ENCODE assay signal across 26 cellular contexts in the genomic region with DNA sequence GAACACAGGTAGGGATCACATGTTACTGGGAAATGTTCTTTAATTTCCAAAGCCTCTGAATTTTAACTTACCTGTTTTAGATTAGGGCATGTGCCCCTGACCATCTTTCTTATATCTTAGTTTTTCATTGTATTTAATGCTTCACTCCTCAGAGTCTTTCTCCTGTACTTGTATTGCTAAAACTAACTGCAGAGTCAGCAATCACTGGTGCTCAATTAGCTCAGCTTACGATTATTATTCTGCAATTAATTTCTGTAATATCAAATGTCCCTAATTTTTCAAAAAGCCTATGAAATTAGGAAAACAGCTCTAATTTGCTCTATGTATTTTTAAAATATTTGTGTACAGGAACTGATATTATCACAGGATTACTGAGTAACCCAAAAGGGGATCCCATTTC.
DNase-seq lines count a peak whose midpoint lies in the region; ATAC-seq, FAIRE-seq and TF ChIP-seq lines count a peak whose summit lies in the region.
"Had no signal": no experiment of that assay in that cellular context is flagged by ENCODE, and none has a peak within 500 bp of the region (broad histone marks: within the 10 kb centered on the region; RNA-seq: fewer than 3 reads in every experiment).

No MANE protein-coding gene starts in this region.

- H3K9me1 ChIP-seq in IMR-90 (ENCODE audit: insufficient read depth, low read length): no peaks in the 10 kb centered on the region

- H3K4me3 Mint-ChIP-seq in type B pancreatic cell: peak overlapping the region; percentile 3
- H3K4me3 Mint-ChIP-seq: CD14-positive monocyte; CD4-positive, alpha-beta memory T cell; CD4-positive, CD25-positive, alpha-beta regulatory T cell; CD8-positive, alpha-beta memory T cell had no signal

- H3K27ac Mint-ChIP-seq in type B pancreatic cell: no peak overlapping the region
- H3K27ac Mint-ChIP-seq: CD14-positive monocyte; CD4-positive, alpha-beta memory T cell; CD4-positive, CD25-positive, alpha-beta regulatory T cell; CD8-positive, alpha-beta memory T cell had no signal

- CTCF ChIA-PET in HepG2 (lab: Yijun Ruan, JAX; ENCODE audit: low intra/inter-chr PET ratio, low total read pairs): no interaction called here
- CTCF ChIA-PET in IMR-90 (lab: Yijun Ruan, JAX): interaction anchor here (1.0 kb wide), 1 partner anchor 10 kb away, joined by 3 read pairs; no protein-coding TSS in a partner anchor

- no peak overlapping the region for H3K14ac ChIP-seq in IMR-90 (replicated peaks; ENCODE audit: low read depth, low read length)

- H2AK5ac ChIP-seq in IMR-90 (ENCODE audit: low read depth, low read length): no peak overlapping the region

- no peak overlapping the region for H2AFZ ChIP-seq in HepG2 (ENCODE audit: low read length)
- H2AFZ ChIP-seq in IMR-90 (replicated peaks; ENCODE audit: low read length, poor library complexity): no peak overlapping the region

- peaks cover 14% of the 10 kb centered on the region for H3K4me1 ChIP-seq in HepG2 (ENCODE audit: insufficient read depth, low read length)
- H3K4me1 ChIP-seq in right lobe of liver: no peaks in the 10 kb centered on the region
- no peaks in the 10 kb centered on the region for H3K4me1 ChIP-seq in IMR-90 (ENCODE audit: control insufficient read depth, insufficient read depth, low read length)
- no peaks in the 10 kb centered on the region for H3K4me1 ChIP-seq in upper lobe of right lung
- H3K4me1 ChIP-seq: BLaER1 had no signal

- H2BK15ac ChIP-seq in IMR-90 (ENCODE audit: low read depth, low read length): no peak overlapping the region

- H3K4ac ChIP-seq in IMR-90 (ENCODE audit: low read depth, low read length): no peak overlapping the region

- H3K27me3 Mint-ChIP-seq in type B pancreatic cell: no peaks in the 10 kb centered on the region
- H3K27me3 Mint-ChIP-seq: CD4-positive, alpha-beta memory T cell; CD8-positive, alpha-beta memory T cell had no signal

- TF ChIP-seq POLR2A in HepG2 (IDR thresholded peaks at IDR 0.05; ENCODE audit: insufficient read depth in 1 of 2, low read depth in 2 of 2, low read length in 2 of 2) (no peak), right lobe of liver (IDR thresholded peaks at IDR 0.05) (no peak), IMR-90 (IDR thresholded peaks at IDR 0.05; ENCODE audit: low read depth, low read length) (no peak)

- no peaks in the 10 kb centered on the region for H3K27me3 ChIP-seq in HepG2 (ENCODE audit: control insufficient read depth in 1 of 2, insufficient read depth in 2 of 2, low read length in 2 of 2)
- no peaks in the 10 kb centered on the region for H3K27me3 ChIP-seq in right lobe of liver
- H3K27me3 ChIP-seq in IMR-90 (ENCODE audit: control insufficient read depth, insufficient read depth, low read length): no peaks in the 10 kb centered on the region
- H3K27me3 ChIP-seq in upper lobe of right lung: no peaks in the 10 kb centered on the region
- H3K27me3 ChIP-seq: BE2C, BLaER1 had no signal

- TF ChIP-seq CTCF in HepG2 (CRISPR knock-in tag; IDR thresholded peaks at IDR 0.05) (no peak), right lobe of liver (IDR thresholded peaks at IDR 0.05) (no peak), IMR-90 (conservative IDR thresholded peaks at IDR 0.05; ENCODE audit: low read depth, low read length) (no peak), type B pancreatic cell (conservative IDR thresholded peaks at IDR 0.05) (no peak), upper lobe of right lung (IDR thresholded peaks at IDR 0.05) (no peak)

- BruUV-seq in HepG2 (replicated peaks; lab: Mats Ljungman, UMichigan) (no TSS peak), IMR-90 (replicated peaks; lab: Mats Ljungman, UMichigan) (no TSS peak)

- no peak overlapping the region for H3K56ac ChIP-seq in IMR-90 (ENCODE audit: extremely low read depth, insufficient read depth, low read length)

- H3K18ac ChIP-seq in IMR-90 (ENCODE audit: low read depth, low read length): no peak overlapping the region

- no peaks in the 10 kb centered on the region for H3K9me3 ChIP-seq in HepG2 (ENCODE audit: low read length)
- no peaks in the 10 kb centered on the region for H3K9me3 ChIP-seq in right lobe of liver
- H3K9me3 ChIP-seq in IMR-90 (ENCODE audit: control insufficient read depth, insufficient read depth, low read length): no peaks in the 10 kb centered on the region
- no peaks in the 10 kb centered on the region for H3K9me3 ChIP-seq in upper lobe of right lung
- H3K9me3 ChIP-seq: BE2C, BLaER1 had no signal

- H3K4me3 ChIP-seq in HepG2 (replicated peaks in 1 of 3; ENCODE audit: insufficient read depth in 1 of 3, low read depth in 2 of 3, low read length in 3 of 3) (no peak overlapping the region), right lobe of liver (no peak overlapping the region), IMR-90 (ENCODE audit: insufficient read depth, low read depth, low read length) (no peak overlapping the region), upper lobe of right lung (no peak overlapping the region)
- H3K4me3 ChIP-seq: BLaER1, GM12878 had no signal

- TF ChIP-seq EP300 in HepG2 (IDR thresholded peaks at IDR 0.05; ENCODE audit: low read depth in 2 of 2, low read length in 2 of 2) (no peak), HepG2 (CRISPR knock-in tag; IDR thresholded peaks at IDR 0.05; ENCODE audit: borderline replicate concordance) (no peak)

- H3K4me2 ChIP-seq in HepG2 (ENCODE audit: low read depth, low read length) (no peak overlapping the region), IMR-90 (ENCODE audit: low read depth, low read length) (no peak overlapping the region)
- H3K4me2 ChIP-seq: BLaER1 had no signal

- H3K9ac ChIP-seq in HepG2 (ENCODE audit: insufficient read depth, low read depth, low read length) (no peak overlapping the region), IMR-90 (ENCODE audit: low read depth, low read length) (no peak overlapping the region)
- H3K9ac ChIP-seq: BLaER1 had no signal

- POLR2A ChIA-PET in HepG2 (lab: Yijun Ruan, JAX): no interaction called here
- POLR2A ChIA-PET in IMR-90 (lab: Charles Lee; ENCODE audit: unreplicated experiment): no interaction called here

- peaks cover 9% of the 10 kb centered on the region for H3K4me1 Mint-ChIP-seq in type B pancreatic cell (ENCODE audit: unreplicated experiment)
- H3K4me1 Mint-ChIP-seq: CD14-positive monocyte; CD4-positive, alpha-beta memory T cell; CD4-positive, CD25-positive, alpha-beta regulatory T cell; CD8-positive, alpha-beta memory T cell had no signal

- ATAC-seq in HepG2: no peak
- no peak for ATAC-seq in right lobe of liver
- no peak for ATAC-seq in IMR-90 (ENCODE audit: low read depth)
- no peak for ATAC-seq in upper lobe of right lung
- ATAC-seq: GM12878 had no signal

- H2BK5ac ChIP-seq in IMR-90 (ENCODE audit: low read depth, low read length, poor library complexity, severe bottlenecking): no peak overlapping the region

- no peaks in the 10 kb centered on the region for H3K36me3 Mint-ChIP-seq in type B pancreatic cell
- H3K36me3 Mint-ChIP-seq: CD14-positive monocyte; CD4-positive, alpha-beta memory T cell; CD4-positive, CD25-positive, alpha-beta regulatory T cell; CD8-positive, alpha-beta memory T cell had no signal

- H2AK9ac ChIP-seq in IMR-90 (replicated peaks; ENCODE audit: low read depth, low read length, poor library complexity): no peak overlapping the region

- dilution Hi-C loops in IMR-90 (cut with HindIII; ENCODE audit: low sequenced_read_pairs, unreplicated experiment): no loop called here

- H3K79me1 ChIP-seq in IMR-90 (ENCODE audit: low read depth in 1 of 2, low read length in 2 of 2): no peaks in the 10 kb centered on the region

- no peak overlapping the region for H4K8ac ChIP-seq in IMR-90 (ENCODE audit: low read depth in 2 of 2, low read length in 2 of 2)

- TF ChIP-seq RAD21 in HepG2 (CRISPR knock-in tag; IDR thresholded peaks at IDR 0.05) (no peak), IMR-90 (IDR thresholded peaks at IDR 0.05; ENCODE audit: low read length) (no peak)

- peaks cover 8% of the 10 kb centered on the region for H3K9me3 Mint-ChIP-seq in type B pancreatic cell
- H3K9me3 Mint-ChIP-seq: CD4-positive, alpha-beta memory T cell had no signal

- H2BK20ac ChIP-seq in IMR-90 (ENCODE audit: low read depth, low read length): no peak overlapping the region

- in situ Hi-C loops in HepG2 (cut with HindIII; ENCODE audit: extremely low pct_ligation_motif_present, low pct_unique_long_range_greater_than_20kb): no loop called here
- in situ Hi-C loops in IMR-90 (cut with MboI; ENCODE audit: low sequenced_read_pairs): no loop called here

- H2BK120ac ChIP-seq in IMR-90 (ENCODE audit: low read depth, low read length): no peak overlapping the region

- H3K36me3 ChIP-seq in HepG2 (replicated peaks in 1 of 2; ENCODE audit: control insufficient read depth in 1 of 2, insufficient read depth in 2 of 2, low read length in 2 of 2): no peaks in the 10 kb centered on the region
- no peaks in the 10 kb centered on the region for H3K36me3 ChIP-seq in right lobe of liver
- H3K36me3 ChIP-seq in IMR-90 (ENCODE audit: control insufficient read depth, insufficient read depth, low read length): no peaks in the 10 kb centered on the region
- no peaks in the 10 kb centered on the region for H3K36me3 ChIP-seq in upper lobe of right lung
- H3K36me3 ChIP-seq: BE2C, BLaER1 had no signal

- no peak overlapping the region for H3K23ac ChIP-seq in IMR-90 (ENCODE audit: low read depth, low read length)

- no peak overlapping the region for H4K5ac ChIP-seq in IMR-90 (ENCODE audit: low read depth, low read length)

- H4K20me1 ChIP-seq in HepG2 (ENCODE audit: insufficient read depth, low read length): no peaks in the 10 kb centered on the region
- H4K20me1 ChIP-seq in IMR-90 (ENCODE audit: insufficient read depth, low read length): no peaks in the 10 kb centered on the region
- H4K20me1 ChIP-seq: BLaER1 had no signal

- no peak overlapping the region for H4K91ac ChIP-seq in IMR-90 (ENCODE audit: insufficient read depth, low read depth, low read length)

- H3K27ac ChIP-seq in HepG2 (ENCODE audit: extremely low read length, insufficient read depth, low read length) (no peak overlapping the region), right lobe of liver (no peak overlapping the region), IMR-90 (ENCODE audit: insufficient read depth, low read length) (no peak overlapping the region), upper lobe of right lung (no peak overlapping the region)
- H3K27ac ChIP-seq: 22Rv1, BLaER1 had no signal

- no peak for FAIRE-seq in HepG2 (lab: Jason Lieb, UNC)
- FAIRE-seq: GM12878, GM12892, GM18507 had no signal

- DNase-seq in HepG2 (ENCODE audit: low spot score): no peak
- no peak for DNase-seq in right lobe of liver
- DNase-seq in IMR-90: no peak
- DNase-seq in type B pancreatic cell (ENCODE audit: extremely low spot score, unreplicated experiment): no peak
- no peak for DNase-seq in upper lobe of right lung
- DNase-seq in mucosa of gallbladder (ENCODE audit: low spot score): no peak
- DNase-seq: ACHN; BE2C; C1 segment of cervical spinal cord; CD4-positive, alpha-beta memory T cell; CD4-positive, CD25-positive, alpha-beta regulatory T cell; CD8-positive, alpha-beta memory T cell; COR-L47; DMS 273 treated with DMSO at 0.1 percent for 48 hours; DMS153; DMS53; DMS79; DND-41; EL; GDM1 had no signal

- 5% methylated on average over 1 of the region's 1 CpG for WGBS in HepG2 (ENCODE audit: low lambda C conversion rate)
- WGBS in right lobe of liver (ENCODE audit: insufficient coverage, low coverage, low lambda C conversion rate, missing lambda C conversion rate): 81% methylated on average over 1 of the region's 1 CpG
- WGBS in IMR-90 (ENCODE audit: extremely low coverage in 2 of 2, insufficient read length in 1 of 2), 2 experiments: no CpG with 5 or more reads among the region's 1 CpG

- intact Hi-C loops in HepG2 (cut with micrococcal nuclease; ENCODE audit: unreplicated experiment): loop anchor here (10.0 kb wide), 1 partner anchor 1250 kb away; no protein-coding TSS in a partner anchor
- intact Hi-C loops in right lobe of liver (cut with DNase I): no loop called here
- intact Hi-C loops in IMR-90 (cut with micrococcal nuclease): no loop called here
- intact Hi-C loops in upper lobe of right lung (cut with DNase I): no loop called here

- H3K79me2 ChIP-seq in HepG2 (ENCODE audit: insufficient read depth, low read length): no peaks in the 10 kb centered on the region
